ENCODE assay signal across 1 cellular context in the genomic region with DNA sequence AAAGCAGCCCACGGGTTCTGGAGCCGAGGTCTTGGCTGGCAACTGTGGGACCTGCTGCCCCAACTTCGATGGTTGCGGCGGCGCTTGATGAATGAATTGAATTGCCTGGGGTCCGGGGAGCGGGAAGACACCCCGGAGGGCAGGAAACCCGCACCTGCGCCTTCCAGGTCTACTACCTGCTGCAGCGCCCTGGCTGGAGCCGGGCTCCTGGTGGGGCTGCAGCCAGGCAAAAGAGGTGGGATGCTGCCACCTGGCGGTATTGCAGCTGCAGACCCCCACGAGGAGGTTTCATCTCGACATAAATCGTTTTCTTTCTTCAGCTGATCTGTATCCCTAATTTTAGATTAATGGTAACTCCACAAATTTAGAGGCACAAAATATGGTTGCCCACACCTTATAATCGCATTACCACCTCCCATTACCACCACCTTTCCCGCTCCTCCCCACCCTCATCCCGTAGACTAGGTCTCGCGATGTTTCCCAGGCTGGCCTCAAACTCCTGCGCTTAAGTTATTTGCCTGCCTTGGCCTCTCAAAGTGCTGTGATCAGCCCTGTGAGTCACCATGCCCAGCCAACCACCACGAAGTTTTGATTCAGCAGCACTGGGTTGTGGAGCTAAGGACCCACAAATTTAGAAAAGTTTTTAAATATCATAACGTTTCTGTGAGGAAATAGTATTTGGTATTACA.
TF ChIP-seq lines count a peak whose summit lies in the region.

No MANE protein-coding gene starts in this region.

TF ChIP-seq in A549, 52 proteins besides CTCF, POLR2A, EP300 and RAD21 (continued from another document):
- TF ChIP-seq, protein P1, sequence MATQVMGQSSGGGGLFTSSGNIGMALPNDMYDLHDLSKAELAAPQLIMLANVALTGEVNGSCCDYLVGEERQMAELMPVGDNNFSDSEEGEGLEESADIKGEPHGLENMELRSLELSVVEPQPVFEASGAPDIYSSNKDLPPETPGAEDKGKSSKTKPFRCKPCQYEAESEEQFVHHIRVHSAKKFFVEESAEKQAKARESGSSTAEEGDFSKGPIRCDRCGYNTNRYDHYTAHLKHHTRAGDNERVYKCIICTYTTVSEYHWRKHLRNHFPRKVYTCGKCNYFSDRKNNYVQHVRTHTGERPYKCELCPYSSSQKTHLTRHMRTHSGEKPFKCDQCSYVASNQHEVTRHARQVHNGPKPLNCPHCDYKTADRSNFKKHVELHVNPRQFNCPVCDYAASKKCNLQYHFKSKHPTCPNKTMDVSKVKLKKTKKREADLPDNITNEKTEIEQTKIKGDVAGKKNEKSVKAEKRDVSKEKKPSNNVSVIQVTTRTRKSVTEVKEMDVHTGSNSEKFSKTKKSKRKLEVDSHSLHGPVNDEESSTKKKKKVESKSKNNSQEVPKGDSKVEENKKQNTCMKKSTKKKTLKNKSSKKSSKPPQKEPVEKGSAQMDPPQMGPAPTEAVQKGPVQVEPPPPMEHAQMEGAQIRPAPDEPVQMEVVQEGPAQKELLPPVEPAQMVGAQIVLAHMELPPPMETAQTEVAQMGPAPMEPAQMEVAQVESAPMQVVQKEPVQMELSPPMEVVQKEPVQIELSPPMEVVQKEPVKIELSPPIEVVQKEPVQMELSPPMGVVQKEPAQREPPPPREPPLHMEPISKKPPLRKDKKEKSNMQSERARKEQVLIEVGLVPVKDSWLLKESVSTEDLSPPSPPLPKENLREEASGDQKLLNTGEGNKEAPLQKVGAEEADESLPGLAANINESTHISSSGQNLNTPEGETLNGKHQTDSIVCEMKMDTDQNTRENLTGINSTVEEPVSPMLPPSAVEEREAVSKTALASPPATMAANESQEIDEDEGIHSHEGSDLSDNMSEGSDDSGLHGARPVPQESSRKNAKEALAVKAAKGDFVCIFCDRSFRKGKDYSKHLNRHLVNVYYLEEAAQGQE (IDR thresholded peaks at IDR 0.05): peak; percentile 38; the same call in 1 of the 2 replicates
- TF ChIP-seq SMC3 (IDR thresholded peaks at IDR 0.05) (peak; percentile 59), CHD2 (IDR thresholded peaks at IDR 0.05; ENCODE audit: low read length, partially characterized antibody) (peak; percentile 63)
